ENCODE assay signal across 28 cellular contexts in genomic region chr12:12047682-12048081, GRCh38. TPM values are rescaled to one million over a fixed set of nuclear protein-coding genes. Genes with fewer than 3 reads are reported as not detected.
DNase-seq lines count a peak whose midpoint lies in the region; ATAC-seq, FAIRE-seq and TF ChIP-seq lines count a peak whose summit lies in the region.
"Had no signal": no experiment of that assay in that cellular context is flagged by ENCODE, and none has a peak within 500 bp of the region (broad histone marks: within the 10 kb centered on the region; RNA-seq: fewer than 3 reads in every experiment).

No MANE protein-coding gene starts in this region.

- intact Hi-C loops in left lung (cut with DNase I), result no loop called here

- H3K4me3 ChIP-seq in OCI-LY3 (ENCODE audit: low read length), result peak overlapping the region; percentile 43
- no peak overlapping the region for H3K4me3 ChIP-seq in keratinocyte (ENCODE audit: control insufficient read depth in 2 of 3, extremely low read depth in 1 of 3, insufficient read depth in 2 of 3, low read depth in 1 of 3, low read length in 3 of 3)
- no peak overlapping the region for H3K4me3 ChIP-seq in left lung
- H3K4me3 ChIP-seq: A549; BLaER1 treated with 17β-estradiol and CSF1 and Interleukin-3, amounts not matched to agents 10 nM and 100 nM; GM12878; PC-9; SJSA1 had no signal

- H3K4me1 ChIP-seq in OCI-LY3 (ENCODE audit: low read length) (peaks cover 11% of the 10 kb centered on the region), keratinocyte (ENCODE audit: control insufficient read depth, extremely low read depth, insufficient read depth, low read length) (no peaks in the 10 kb centered on the region), left lung (no peaks in the 10 kb centered on the region)
- H3K4me1 ChIP-seq: A549; BLaER1 treated with 17β-estradiol and CSF1 and Interleukin-3, amounts not matched to agents 10 nM and 100 nM; SJSA1 had no signal

- no peaks in the 10 kb centered on the region for H3K9me1 ChIP-seq in keratinocyte (ENCODE audit: control insufficient read depth, extremely low read depth, insufficient read depth, low read length)

- no peak for ATAC-seq in left lung
- ATAC-seq in HG03469 (IDR thresholded peaks at IDR 0.05; ENCODE audit: unreplicated experiment), result no peak
- ATAC-seq: A549, Right ventricle myocardium inferior had no signal

- 0 out of 2 replicates have a peak, but pooled peaks cover 5% of the 10 kb centered on the region for H3K27me3 ChIP-seq in OCI-LY3 (ENCODE audit: low read depth, low read length)
- H3K27me3 ChIP-seq in keratinocyte (ENCODE audit: control insufficient read depth, extremely low read depth, insufficient read depth, low read length), result no peaks in the 10 kb centered on the region
- H3K27me3 ChIP-seq in left lung, result no peaks in the 10 kb centered on the region
- H3K27me3 ChIP-seq: BLaER1 treated with 17β-estradiol and CSF1 and Interleukin-3, amounts not matched to agents 10 nM and 100 nM; SJSA1 had no signal

- peak overlapping the region; percentile 64 for H3K4me2 ChIP-seq in OCI-LY3 (ENCODE audit: low read length)
- no peak overlapping the region for H3K4me2 ChIP-seq in keratinocyte (ENCODE audit: control insufficient read depth, extremely low read depth, insufficient read depth, low read depth, low read length)
- H3K4me2 ChIP-seq: A549; BLaER1 treated with 17β-estradiol and CSF1 and Interleukin-3, amounts not matched to agents 10 nM and 100 nM; KMS-11; PC-9 had no signal

- FAIRE-seq in GM12892 (lab: Jason Lieb, UNC) (peak; percentile 88), keratinocyte (lab: Jason Lieb, UNC) (peak; percentile 23)
- FAIRE-seq: A549, G401.6, GM12878 had no signal

- no peaks in the 10 kb centered on the region for H3K9me3 ChIP-seq in OCI-LY3 (ENCODE audit: insufficient read depth, low read length)
- no peaks in the 10 kb centered on the region for H3K9me3 ChIP-seq in keratinocyte (ENCODE audit: control insufficient read depth, low read depth, low read length)
- H3K9me3 ChIP-seq in left lung, result no peaks in the 10 kb centered on the region
- H3K9me3 ChIP-seq: A549; BLaER1 treated with 17β-estradiol and CSF1 and Interleukin-3, amounts not matched to agents 10 nM and 100 nM; SJSA1 had no signal

- dilution Hi-C loops in keratinocyte (cut with MboI; ENCODE audit: extremely low pct_ligation_motif_present, low sequenced_read_pairs), result loop anchor here (25.0 kb wide), 1 partner anchor 460 kb away; no protein-coding TSS in a partner anchor

- H3K36me3 ChIP-seq in OCI-LY3 (replicated peaks; ENCODE audit: low read depth, low read length), result no peaks in the 10 kb centered on the region
- H3K36me3 ChIP-seq in keratinocyte (ENCODE audit: control insufficient read depth in 2 of 2, extremely low read depth in 1 of 2, insufficient read depth in 2 of 2, low read length in 2 of 2), result no peaks in the 10 kb centered on the region
- H3K36me3 ChIP-seq in left lung, result no peaks in the 10 kb centered on the region
- H3K36me3 ChIP-seq: BLaER1 treated with 17β-estradiol and CSF1 and Interleukin-3, amounts not matched to agents 10 nM and 100 nM; SJSA1 had no signal

- peak overlapping the region; percentile 3; the same call in 1 of the 2 replicates for H3K9ac ChIP-seq in OCI-LY3 (ENCODE audit: low read length)
- H3K9ac ChIP-seq in keratinocyte (ENCODE audit: control insufficient read depth, extremely low read depth, insufficient read depth, low read length), result no peak overlapping the region
- H3K9ac ChIP-seq: BLaER1 treated with 17β-estradiol and CSF1 and Interleukin-3, amounts not matched to agents 10 nM and 100 nM; KMS-11 had no signal

- H3K79me2 ChIP-seq in OCI-LY3 (ENCODE audit: low read length) (no peaks in the 10 kb centered on the region), keratinocyte (ENCODE audit: control insufficient read depth, insufficient read depth, low read length) (no peaks in the 10 kb centered on the region)

- no peak for TF ChIP-seq POLR2A in GM12892 (IDR thresholded peaks at IDR 0.05; ENCODE audit: low read depth, low read length)

- H3K27ac ChIP-seq in OCI-LY3 (ENCODE audit: low read length) (no peak overlapping the region), keratinocyte (ENCODE audit: control insufficient read depth, insufficient read depth, low read length) (no peak overlapping the region), left lung (no peak overlapping the region)
- H3K27ac ChIP-seq: A549; BLaER1 treated with 17β-estradiol and CSF1 and Interleukin-3, amounts not matched to agents 10 nM and 100 nM; KMS-11; PC-9; SJSA1 had no signal

- H2AFZ ChIP-seq in OCI-LY3 (ENCODE audit: low read depth, low read length), result peak overlapping the region; percentile 86
- no peak overlapping the region for H2AFZ ChIP-seq in keratinocyte (ENCODE audit: control insufficient read depth, low read length)
- H2AFZ ChIP-seq: PC-9 had no signal

- no peaks in the 10 kb centered on the region for H4K20me1 ChIP-seq in OCI-LY3 (ENCODE audit: insufficient read depth, low read length)
- no peaks in the 10 kb centered on the region for H4K20me1 ChIP-seq in keratinocyte (ENCODE audit: control insufficient read depth, extremely low read depth, insufficient read depth, low read length)
- H4K20me1 ChIP-seq: BLaER1 treated with 17β-estradiol and CSF1 and Interleukin-3, amounts not matched to agents 10 nM and 100 nM had no signal

- no peak for DNase-seq in GM12892 (ENCODE audit: insufficient read length)
- no peak for DNase-seq in keratinocyte (ENCODE audit: low read depth, low spot score)
- no peak for DNase-seq in left lung
- DNase-seq in hypothalamus (lab: John Stamatoyannopoulos, UW), result no peak
- no peak for DNase-seq in activated T-cell treated with anti-CD3 and anti-CD28 coated beads for 4 hours
- DNase-seq: AML-193; CD4-positive, alpha-beta T cell; COR-L47; DMS53; H7; MM.1S; NCI-H2029; NCI-H446; NCI-H524 treated with DMSO at 0.1 percent for 48 hours; NCI-H82; NK-92 treated with Interleukin-12 subunit alpha and Interleukin-12 subunit beta, amount 100 ng/mL, for 24 hours; PC-9 had no signal

- no peak for TF ChIP-seq CTCF in OCI-LY3 (IDR thresholded peaks at IDR 0.05; ENCODE audit: low read depth, low read length)
- TF ChIP-seq CTCF in keratinocyte (optimal IDR thresholded peaks at IDR 0.05 in 1 of 3, IDR thresholded peaks at IDR 0.05 in 1 of 3, conservative IDR thresholded peaks at IDR 0.05 in 1 of 3; ENCODE audit: extremely low read depth in 1 of 3, insufficient read depth in 2 of 3, low read length in 3 of 3), result no peak
- no peak for TF ChIP-seq CTCF in left lung (IDR thresholded peaks at IDR 0.05)

RNA-seq across cellular contexts. Expression of gene BCL2L14, which starts 23.1 kb away (rescaled TPM):
- polyA plus RNA-seq in GM12892 (2012; ENCODE audit: missing spikeins), result 1.3 TPM
- polyA plus RNA-seq in keratinocyte, result not detected in 3 replicates
- polyA plus RNA-seq in keratinocyte (2011; ENCODE audit: low read depth), result not detected
- polyA plus RNA-seq in keratinocyte (2011; cell fraction: cytosol; rRNA removed), result not detected in 2 replicates
- not detected in 2 replicates for polyA plus RNA-seq in keratinocyte (2011; cell fraction: nucleus; rRNA removed)
- 0.07 TPM in 1 of 2 replicates, not detected in the other for polyA plus RNA-seq in keratinocyte (2012; ENCODE audit: low replicate concordance)
- polyA minus RNA-seq in keratinocyte, result not detected in 3 replicates
- polyA minus RNA-seq in keratinocyte (2011; cell fraction: cytosol; rRNA and poly(A)+ RNA removed), result not detected
- polyA minus RNA-seq in keratinocyte (2011; cell fraction: nucleus; rRNA and poly(A)+ RNA removed), result not detected in 2 replicates
- 1 to 10 TPM in 1 of 2 donors, under 1 TPM in 1; 0.65 to 1.7 TPM for total RNA-seq in left lung
- total RNA-seq: Right ventricle myocardium inferior, RPMI7951, SJSA1 had no signal
- polyA plus RNA-seq: IgD-negative memory B cell had no signal
